15 cellular contexts compared by ENCODE assay signal in genomic region chr17:66364508-66365203, GRCh38.
A peak's percentile ranks its signal among the peaks of the same experiment; 100 is the strongest.
DNase-seq lines count a peak whose midpoint lies in the region; ATAC-seq, FAIRE-seq and TF ChIP-seq lines count a peak whose summit lies in the region.
"Had no signal": no experiment of that assay in that cellular context is flagged by ENCODE, and none has a peak within 500 bp of the region (broad histone marks: within the 10 kb centered on the region; RNA-seq: fewer than 3 reads in every experiment).

No MANE protein-coding gene starts in this region.

- no peaks in the 10 kb centered on the region for H3K27me3 ChIP-seq in CD4-positive, alpha-beta memory T cell (ENCODE audit: insufficient read depth, low read length)
- no peaks in the 10 kb centered on the region for H3K27me3 ChIP-seq in naive thymus-derived CD4-positive, alpha-beta T cell (ENCODE audit: control insufficient read depth in 2 of 2, insufficient read depth in 2 of 2, low read length in 2 of 2)
- H3K27me3 ChIP-seq: brain microvascular endothelial cell had no signal

- no peak for DNase-seq in CD4-positive, alpha-beta memory T cell
- DNase-seq in GM10266 (ENCODE audit: extremely low spot score) (peak; percentile 11), COR-L47 (lab: John Stamatoyannopoulos, UW) (no peak), GM12892 (ENCODE audit: insufficient read length) (no peak)
- peak; percentile 36 to 52 for DNase-seq in activated CD4-positive, alpha-beta T cell treated with anti-CD3 and anti-CD28 coated beads, Interleukin-2, amount 50 U/mL, for 48 hours
- DNase-seq in naive thymus-derived CD4-positive, alpha-beta T cell: no peak
- DNase-seq in effector CD8-positive, alpha-beta T cell (lab: John Stamatoyannopoulos, UW): no peak
- DNase-seq: brain microvascular endothelial cell, kidney glomerular epithelial cell, NCI-H2029, NCI-H510A treated with DMSO at 0.1 percent for 48 hours had no signal

- TF ChIP-seq CTCF in GM10266 (IDR thresholded peaks at IDR 0.05; ENCODE audit: control insufficient read depth, insufficient read depth, low read depth, missing control alignments): no peak

- intact Hi-C loops in CD4-positive, alpha-beta memory T cell (cut with micrococcal nuclease): loop anchor here (5.0 kb wide), 1 partner anchor 32 kb away; no protein-coding TSS in a partner anchor
- intact Hi-C loops in naive thymus-derived CD4-positive, alpha-beta T cell (cut with micrococcal nuclease): loop anchor here in 1 of 2 donors (1.0 to 2.0 kb wide), 2 partner anchors 35 to 60 kb away; no protein-coding TSS in a partner anchor

- H3K4me1 Mint-ChIP-seq in CD4-positive, alpha-beta memory T cell: peaks cover 52 to 87% (median 70%) of the 10 kb centered on the region in 4 donors
- peaks cover 49 to 97% (median 89%) of the 10 kb centered on the region in 7 donors for H3K4me1 Mint-ChIP-seq in naive thymus-derived CD4-positive, alpha-beta T cell

- peak overlapping the region in 5 of 7 donors; percentile 11 to 70 (median 57) for H3K27ac Mint-ChIP-seq in CD4-positive, alpha-beta memory T cell
- H3K27ac Mint-ChIP-seq in naive thymus-derived CD4-positive, alpha-beta T cell: peak overlapping the region; percentile 7 to 83 (median 63)

- peaks cover 50% of the 10 kb centered on the region for H3K4me1 ChIP-seq in CD4-positive, alpha-beta memory T cell (ENCODE audit: insufficient read depth, low read length)
- H3K4me1 ChIP-seq in naive thymus-derived CD4-positive, alpha-beta T cell (ENCODE audit: control insufficient read depth in 2 of 2, insufficient read depth in 2 of 2, low read length in 2 of 2): peaks cover 0 to 43% of the 10 kb centered on the region in 2 donors

- no peaks in the 10 kb centered on the region for H3K36me3 ChIP-seq in CD4-positive, alpha-beta memory T cell (ENCODE audit: insufficient read depth, low read length)
- no peaks in the 10 kb centered on the region for H3K36me3 ChIP-seq in naive thymus-derived CD4-positive, alpha-beta T cell (ENCODE audit: control insufficient read depth in 2 of 3, insufficient read depth in 3 of 3, low read length in 3 of 3)
- H3K36me3 ChIP-seq: brain microvascular endothelial cell had no signal

- peaks cover 4 to 5% of the 10 kb centered on the region in 2 donors for H3K36me3 Mint-ChIP-seq in CD4-positive, alpha-beta memory T cell
- peaks cover 0 to 26% (median 9%) of the 10 kb centered on the region in 5 donors for H3K36me3 Mint-ChIP-seq in naive thymus-derived CD4-positive, alpha-beta T cell

- no peak for TF ChIP-seq POLR2A in GM12892 (IDR thresholded peaks at IDR 0.05; ENCODE audit: low read depth, low read length)

- CTCF ChIA-PET in CD4-positive, alpha-beta memory T cell (lab: Charles Lee; ENCODE audit: partially characterized antibody): no interaction called here
- CTCF ChIA-PET in naive thymus-derived CD4-positive, alpha-beta T cell (lab: Charles Lee): no interaction called here

- H3K4me3 Mint-ChIP-seq in CD4-positive, alpha-beta memory T cell: peak overlapping the region in 7 of 8 donors; percentile 9 to 77 (median 59)
- peak overlapping the region; percentile 10 to 70 (median 52) for H3K4me3 Mint-ChIP-seq in naive thymus-derived CD4-positive, alpha-beta T cell

- POLR2A ChIA-PET in CD4-positive, alpha-beta memory T cell (lab: Charles Lee; ENCODE audit: partially characterized antibody): no interaction called here
- POLR2A ChIA-PET in naive thymus-derived CD4-positive, alpha-beta T cell (lab: Charles Lee): no interaction called here

- no peaks in the 10 kb centered on the region for H3K27me3 Mint-ChIP-seq in CD4-positive, alpha-beta memory T cell
- no peaks in the 10 kb centered on the region for H3K27me3 Mint-ChIP-seq in naive thymus-derived CD4-positive, alpha-beta T cell

- H3K4me3 ChIP-seq in CD4-positive, alpha-beta memory T cell (ENCODE audit: low read length in 2 of 2): no peak overlapping the region
- H3K4me3 ChIP-seq in naive thymus-derived CD4-positive, alpha-beta T cell (ENCODE audit: low read length): no peak overlapping the region
- H3K4me3 ChIP-seq: SK-N-MC had no signal

- no peak for ATAC-seq in naive thymus-derived CD4-positive, alpha-beta T cell

- H3K9me3 ChIP-seq in CD4-positive, alpha-beta memory T cell (ENCODE audit: control insufficient read depth in 1 of 2, low read length in 2 of 2): no peaks in the 10 kb centered on the region
- H3K9me3 ChIP-seq in naive thymus-derived CD4-positive, alpha-beta T cell (ENCODE audit: control insufficient read depth in 2 of 3, low read length in 3 of 3): no peaks in the 10 kb centered on the region

- no peak for FAIRE-seq in GM12892 (lab: Jason Lieb, UNC)
- FAIRE-seq: GM18507, GM19239 had no signal

- no peaks in the 10 kb centered on the region for H3K9me3 Mint-ChIP-seq in CD4-positive, alpha-beta memory T cell
- H3K9me3 Mint-ChIP-seq in naive thymus-derived CD4-positive, alpha-beta T cell: no peaks in the 10 kb centered on the region

- no peak overlapping the region for H3K27ac ChIP-seq in CD4-positive, alpha-beta memory T cell (ENCODE audit: low read depth, low read length)
- H3K27ac ChIP-seq in naive thymus-derived CD4-positive, alpha-beta T cell (ENCODE audit: low read depth, low read length): no peak overlapping the region
- H3K27ac ChIP-seq: brain microvascular endothelial cell, C4-2B, SK-N-MC had no signal

Comparison
In these comparisons a context has a peak if more than half of its experiments do, and no peak if none do; other contexts are left out.
1. DNase-seq: peak in GM10266 (single experiment) and activated CD4-positive, alpha-beta T cell treated with anti-CD3 and anti-CD28 coated beads, Interleukin-2, amount 50 U/mL, for 48 hours (2 of 2); none in CD4-positive, alpha-beta memory T cell (0 of 5), naive thymus-derived CD4-positive, alpha-beta T cell (0 of 9), effector CD8-positive, alpha-beta T cell (single experiment), COR-L47 (single experiment) and GM12892 (single experiment).